In the genomic region with DNA sequence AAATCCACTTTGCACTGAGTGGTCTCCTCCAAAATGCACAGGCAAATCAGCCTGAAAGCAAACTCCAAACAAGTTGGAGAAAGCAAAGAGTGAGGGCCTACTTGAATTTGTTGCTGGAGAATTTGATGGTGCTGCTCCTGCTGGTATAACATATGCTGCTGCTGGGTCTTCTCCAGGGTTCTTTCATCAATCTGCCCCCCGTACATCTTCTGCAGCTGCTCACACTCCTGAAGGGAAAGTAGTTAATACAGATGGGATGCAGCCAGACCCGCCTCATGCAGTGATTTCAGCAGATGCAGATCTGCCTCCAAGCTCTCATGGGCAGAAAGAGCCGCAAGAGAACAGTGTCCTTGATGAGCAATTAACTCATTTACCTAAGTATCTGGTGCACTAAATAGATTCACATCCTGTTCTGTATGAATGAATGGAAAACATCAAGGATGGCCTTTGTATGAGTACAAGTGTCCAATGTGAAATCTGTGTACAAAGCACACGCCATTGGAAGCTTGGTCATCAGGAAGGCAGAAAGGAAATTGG, we compare ENCODE assay signal across 24 cellular contexts. TPM values are rescaled to one million over a fixed set of nuclear protein-coding genes. Genes with fewer than 3 reads are reported as not detected.
"Had no signal": no experiment of that assay in that cellular context is flagged by ENCODE, and none has a peak within 500 bp of the region (broad histone marks: within the 10 kb centered on the region; RNA-seq: fewer than 3 reads in every experiment).

No MANE protein-coding gene starts in this region.

- H3K27ac ChIP-seq: coronary artery, gastroesophageal sphincter, heart left ventricle, prostate gland, right atrium auricular region, stomach, thoracic aorta, upper lobe of right lung had no signal

- H3K4me3 Mint-ChIP-seq: activated CD4-positive, alpha-beta memory T cell treated with anti-CD3 and anti-CD28 coated beads, Interleukin-2, amount 10 ng/mL, durations not matched to agents 7 days and 5 days; activated T-cell treated with anti-CD3 and anti-CD28 coated beads, Interleukin-2, amount 50 U/mL, for 4 hours; WTC11 had no signal

- ATAC-seq: activated T-cell treated with anti-CD3 and anti-CD28 coated beads, Interleukin-2, amount 50 U/mL, for 4 hours; esophagus mucosa; gastroesophageal sphincter; heart left ventricle; left ventricle myocardium superior; upper lobe of right lung; WTC11 had no signal

- H3K27ac Mint-ChIP-seq: activated CD4-positive, alpha-beta memory T cell treated with anti-CD3 and anti-CD28 coated beads, Interleukin-2, amount 10 ng/mL, durations not matched to agents 7 days and 5 days; WTC11 had no signal

- H3K27me3 ChIP-seq: brain microvascular endothelial cell, gastroesophageal sphincter, heart left ventricle, right atrium auricular region, stomach, upper lobe of right lung had no signal

- H3K9me3 Mint-ChIP-seq: activated CD4-positive, alpha-beta memory T cell treated with anti-CD3 and anti-CD28 coated beads, Interleukin-2, amount 10 ng/mL, durations not matched to agents 7 days and 5 days; activated T-cell treated with anti-CD3 and anti-CD28 coated beads, Interleukin-2, amount 50 U/mL, for 4 hours; WTC11 had no signal

- H3K4me1 Mint-ChIP-seq: WTC11 had no signal

- H3K4me1 ChIP-seq: gastroesophageal sphincter, prostate gland, upper lobe of right lung had no signal

- H3K4me3 ChIP-seq: coronary artery, gastroesophageal sphincter, heart left ventricle, prostate gland, right atrium auricular region, stomach, thoracic aorta, upper lobe of right lung had no signal

- H3K27me3 Mint-ChIP-seq: activated CD4-positive, alpha-beta memory T cell treated with anti-CD3 and anti-CD28 coated beads, Interleukin-2, amount 10 ng/mL, durations not matched to agents 7 days and 5 days had no signal

- H3K9me3 ChIP-seq: gastroesophageal sphincter, heart left ventricle, prostate gland, right atrium auricular region, stomach, thoracic aorta, upper lobe of right lung had no signal

- DNase-seq: activated CD4-positive, alpha-beta memory T cell treated with anti-CD3 and anti-CD28 coated beads, Interleukin-2, amount 10 ng/mL, durations not matched to agents 7 days and 5 days; activated CD4-positive, alpha-beta T cell treated with anti-CD3 and anti-CD28 coated beads for 4 hours; activated effector memory CD4-positive, alpha-beta T cell treated with anti-CD3 and anti-CD28 coated beads, Interleukin-2, amount 50 U/mL, for 16 hours; activated naive CD4-positive, alpha-beta T cell treated with anti-CD3 and anti-CD28 coated beads, Interleukin-2, amount 50 U/mL, for 16 hours; activated T-cell treated with anti-CD3 and anti-CD28 coated beads, Interleukin-2, amount 50 U/mL, for 4 hours; aorta; central memory CD4-positive, alpha-beta T cell; heart left ventricle; kidney glomerular epithelial cell; left ventricle myocardium superior; stomach; upper lobe of right lung had no signal

RNA-seq across cellular contexts. Expression of a gene that starts 24.7 kb away (rescaled TPM):
- total RNA-seq: activated CD4-positive, alpha-beta memory T cell treated with anti-CD3 and anti-CD28 coated beads, Interleukin-2, amount 10 ng/mL, durations not matched to agents 7 days and 5 days; aorta; thoracic aorta had no signal
- polyA plus RNA-seq: neural cell had no signal

RNA-seq across cellular contexts. Expression of a gene that starts 32.5 kb away (rescaled TPM):
- total RNA-seq: activated CD4-positive, alpha-beta memory T cell treated with anti-CD3 and anti-CD28 coated beads, Interleukin-2, amount 10 ng/mL, durations not matched to agents 7 days and 5 days; aorta; left ventricle myocardium superior; myocyte; prostate gland; right atrium auricular region; skeletal muscle tissue; T-helper 2 cell treated with Interferon-gamma antibody and Interleukin-4, amounts not matched to agents 100 ng/mL and 5 ng/mL, for 36 hours; thoracic aorta; upper lobe of right lung had no signal
- polyA plus RNA-seq: heart left ventricle, neural cell, stomach had no signal

RNA-seq across cellular contexts. Expression of a gene that starts 39.1 kb away (rescaled TPM):
- total RNA-seq: activated CD4-positive, alpha-beta memory T cell treated with anti-CD3 and anti-CD28 coated beads, Interleukin-2, amount 10 ng/mL, durations not matched to agents 7 days and 5 days; activated T-cell treated with anti-CD3 and anti-CD28 coated beads, Interleukin-2, amount 50 U/mL, for 4 hours; aorta; esophagus mucosa; heart left ventricle; left ventricle myocardium superior; myocyte; prostate gland; right atrium auricular region; T-helper 2 cell treated with Interferon-gamma antibody and Interleukin-4, amounts not matched to agents 100 ng/mL and 5 ng/mL, for 36 hours; upper lobe of right lung; WTC11 had no signal
- polyA plus RNA-seq: neural cell had no signal
